9 cellular contexts compared by ENCODE assay signal in genomic region chr2:148201075-148202004, GRCh38.
DNase-seq lines count a peak whose midpoint lies in the region; ATAC-seq and TF ChIP-seq lines count a peak whose summit lies in the region.
"Had no signal": no experiment of that assay in that cellular context is flagged by ENCODE, and none has a peak within 500 bp of the region (broad histone marks: within the 10 kb centered on the region; RNA-seq: fewer than 3 reads in every experiment).

No MANE protein-coding gene starts in this region.

- BruUV-seq in Panc1 (replicated peaks; lab: Mats Ljungman, UMichigan) = no TSS peak

- no peak overlapping the region for H3K27ac ChIP-seq in Panc1 (ENCODE audit: low read length)

- H3K27ac Mint-ChIP-seq in activated naive CD4-positive, alpha-beta T cell treated with anti-CD3 and anti-CD28 coated beads, Interleukin-2, amount 50 U/mL, for 72 hours = no peak overlapping the region
- H3K27ac Mint-ChIP-seq: memory B cell had no signal

- DNase-seq in AG08396 (ENCODE audit: low spot score) (peak; percentile 22), Panc1 (ENCODE audit: low read depth, low spot score) (no peak), iPS DF 4.7 (ENCODE audit: extremely low read depth, low spot score) (peak; percentile 64), mucosa of gallbladder (ENCODE audit: low spot score) (no peak)
- DNase-seq in activated naive CD4-positive, alpha-beta T cell treated with anti-CD3 and anti-CD28 coated beads, Interleukin-2, amount 50 U/mL, for 72 hours (ENCODE audit: low spot score in 2 of 2) = peak in 1 of 2 donors; percentile 30
- DNase-seq in stimulated activated CD4-positive, alpha-beta T cell treated with anti-CD3 and anti-CD28 coated beads, TNF-alpha, amount 100 ng/mL, for 24 hours (ENCODE audit: low read depth in 3 of 3) = peak in 2 of 3 experiments; percentile 7 to 34

- H3K36me3 ChIP-seq in Panc1 (ENCODE audit: control insufficient read depth, insufficient read depth, low read length) = no peaks in the 10 kb centered on the region

- CTCF ChIA-PET in Panc1 (lab: Charles Lee) = no interaction called here

- POLR2A ChIA-PET in Panc1 (lab: Charles Lee) = no interaction called here

- H3K9me3 ChIP-seq in Panc1 (ENCODE audit: control insufficient read depth, insufficient read depth, low read depth, low read length) = no peaks in the 10 kb centered on the region

- H3K4me1 ChIP-seq in Panc1 (ENCODE audit: control insufficient read depth, insufficient read depth, low read length) = no peaks in the 10 kb centered on the region

- H3K27me3 ChIP-seq in Panc1 (ENCODE audit: control insufficient read depth, insufficient read depth, low read length) = no peaks in the 10 kb centered on the region

- intact Hi-C loops in Panc1 (cut with micrococcal nuclease; ENCODE audit: unreplicated experiment) = loop anchor here (10.0 kb wide), 1 partner anchor 207 kb away; no protein-coding TSS in a partner anchor

- H3K4me3 ChIP-seq in Panc1 (ENCODE audit: low read depth in 2 of 2, low read length in 2 of 2) = no peak overlapping the region

- in situ Hi-C loops in Panc1 (cut with HindIII; ENCODE audit: low pct_unique_long_range_greater_than_20kb, low sequenced_read_pairs) = no loop called here

- H3K36me3 Mint-ChIP-seq in activated naive CD4-positive, alpha-beta T cell treated with anti-CD3 and anti-CD28 coated beads, Interleukin-2, amount 50 U/mL, for 72 hours = peaks cover 0 to 4% of the 10 kb centered on the region in 2 donors

- TF ChIP-seq CTCF in Panc1 (IDR thresholded peaks at IDR 0.05) = peak; percentile 63

- no peaks in the 10 kb centered on the region for H3K9me3 Mint-ChIP-seq in activated naive CD4-positive, alpha-beta T cell treated with anti-CD3 and anti-CD28 coated beads, Interleukin-2, amount 50 U/mL, for 72 hours

- peak; percentile 68 for ATAC-seq in GM18867 (IDR thresholded peaks at IDR 0.05; ENCODE audit: unreplicated experiment)
- peak; percentile 88 for ATAC-seq in Panc1
- peak; percentile 43 to 76 for ATAC-seq in activated naive CD4-positive, alpha-beta T cell treated with anti-CD3 and anti-CD28 coated beads, Interleukin-2, amount 50 U/mL, for 72 hours
- ATAC-seq in GM21825 (IDR thresholded peaks at IDR 0.05; ENCODE audit: unreplicated experiment) = no peak

Comparison
In these comparisons a context has a peak if more than half of its experiments do, and no peak if none do; other contexts are left out.
1. DNase-seq: peak in AG08396 (single experiment), iPS DF 4.7 (single experiment) and stimulated activated CD4-positive, alpha-beta T cell treated with anti-CD3 and anti-CD28 coated beads, TNF-alpha, amount 100 ng/mL, for 24 hours (2 of 3); none in Panc1 (single experiment) and mucosa of gallbladder (single experiment).